1 cellular context compared by ENCODE assay signal in the genomic region with DNA sequence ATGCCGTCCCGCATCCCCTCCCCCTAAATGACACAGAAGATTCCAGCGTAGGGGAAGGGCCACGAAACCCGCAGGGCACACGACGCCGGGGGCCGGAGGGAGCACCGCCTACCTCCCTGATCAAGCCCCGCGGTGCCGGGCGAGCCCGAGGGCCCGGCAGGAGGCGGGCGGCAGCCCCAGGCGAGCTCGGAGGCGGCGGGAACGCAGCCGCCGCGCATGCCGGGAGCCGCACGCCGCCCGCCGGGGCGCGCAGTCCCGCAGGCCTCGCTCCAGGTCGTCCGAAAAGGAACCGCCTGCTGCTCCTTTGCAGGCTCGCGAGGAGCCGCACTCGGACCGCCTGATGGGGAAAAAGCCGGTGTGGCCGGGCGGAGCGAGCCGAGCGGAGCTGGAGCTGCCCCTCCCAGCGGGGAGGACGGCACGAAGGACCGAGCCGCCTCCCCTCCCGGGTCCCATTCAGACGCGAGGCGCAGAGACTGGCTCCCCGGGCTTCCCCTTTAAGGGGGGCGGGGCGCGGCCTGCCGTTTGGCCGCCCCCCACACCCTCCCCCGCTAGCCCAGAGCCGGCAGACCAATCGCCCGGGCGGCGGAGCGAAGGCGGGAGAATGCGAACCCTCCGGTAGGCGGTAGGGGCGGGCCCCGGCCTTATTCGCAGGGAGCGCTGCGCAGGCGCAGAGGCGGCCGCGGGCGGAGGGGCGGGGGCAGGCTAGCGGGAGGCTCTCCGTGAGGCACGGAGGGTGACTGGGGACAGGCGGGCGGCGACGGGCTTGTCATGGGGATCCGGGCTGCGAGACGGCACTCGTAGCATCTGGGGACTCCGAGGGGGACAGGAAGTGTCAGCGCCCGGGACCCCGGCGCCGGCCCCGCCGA.
TF ChIP-seq lines count a peak whose summit lies in the region.

No MANE protein-coding gene starts in this region.

TF ChIP-seq in HepG2, 621 proteins besides CTCF, POLR2A, EP300 and RAD21 (continued from another document and continues in another):
- TF ChIP-seq PHF5A (CRISPR knock-in tag; IDR thresholded peaks at IDR 0.05; ENCODE audit: low read depth, unreplicated experiment) (no peak), CBX2 (IDR thresholded peaks at IDR 0.05; ENCODE audit: low read depth, low read length) (no peak), CBX2 (CRISPR knock-in tag; IDR thresholded peaks at IDR 0.05; ENCODE audit: low read depth) (no peak), BRF2 (CRISPR knock-in tag; IDR thresholded peaks at IDR 0.05) (no peak), KLF12 (CRISPR knock-in tag; IDR thresholded peaks at IDR 0.05; ENCODE audit: borderline replicate concordance) (no peak), ZNF790 (CRISPR knock-in tag; IDR thresholded peaks at IDR 0.05; ENCODE audit: borderline replicate concordance) (peak; percentile 94), ZNF383 (CRISPR knock-in tag; IDR thresholded peaks at IDR 0.05; ENCODE audit: borderline replicate concordance) (no peak), ZNF136 (CRISPR knock-in tag; IDR thresholded peaks at IDR 0.05; ENCODE audit: low read depth) (0 out of 2 replicates have a peak, but pooled peaks have one; percentile 36), HOXA7 (CRISPR knock-in tag; IDR thresholded peaks at IDR 0.05) (no peak), ZMYM2 (CRISPR knock-in tag; IDR thresholded peaks at IDR 0.05) (no peak), STAT6 (CRISPR knock-in tag; IDR thresholded peaks at IDR 0.05; ENCODE audit: borderline replicate concordance) (no peak), NR2F1 (CRISPR knock-in tag; IDR thresholded peaks at IDR 0.05) (no peak), ZFP41 (CRISPR knock-in tag; IDR thresholded peaks at IDR 0.05; ENCODE audit: borderline replicate concordance) (no peak), ZXDC (CRISPR knock-in tag; IDR thresholded peaks at IDR 0.05) (no peak), GTF2F1 (IDR thresholded peaks at IDR 0.05; ENCODE audit: low read length) (0 out of 2 replicates have a peak, but pooled peaks have one; percentile 10), YEATS2 (CRISPR knock-in tag; IDR thresholded peaks at IDR 0.05; ENCODE audit: borderline replicate concordance) (no peak; the same call in 1 of the 2 replicates), ZFX (CRISPR knock-in tag; IDR thresholded peaks at IDR 0.05; ENCODE audit: low read depth) (peak; percentile 91), CREB1 (IDR thresholded peaks at IDR 0.05) (no peak), CREB1 (CRISPR knock-in tag; IDR thresholded peaks at IDR 0.05) (no peak), MED13 (CRISPR knock-in tag; IDR thresholded peaks at IDR 0.05) (no peak; the same call in 1 of the 2 replicates), MED1 (CRISPR knock-in tag; IDR thresholded peaks at IDR 0.05) (peak; percentile 29), ZFP36L2 (CRISPR knock-in tag; IDR thresholded peaks at IDR 0.05) (no peak), MTA3 (CRISPR knock-in tag; IDR thresholded peaks at IDR 0.05) (no peak), STAT5B (CRISPR knock-in tag; IDR thresholded peaks at IDR 0.05) (no peak), ETV5 (CRISPR knock-in tag; IDR thresholded peaks at IDR 0.05; ENCODE audit: borderline replicate concordance) (peak; percentile 13; the same call in 1 of the 2 replicates), JUN (CRISPR knock-in tag; IDR thresholded peaks at IDR 0.05) (no peak), MAZ (IDR thresholded peaks at IDR 0.05; ENCODE audit: borderline replicate concordance, low read depth, low read length) (peak; percentile 70; the same call in 1 of the 2 replicates), MAZ (CRISPR knock-in tag; IDR thresholded peaks at IDR 0.05; ENCODE audit: low read depth) (peak; percentile 91), NFKBIZ (CRISPR knock-in tag; IDR thresholded peaks at IDR 0.05) (no peak), ZNF674 (CRISPR knock-in tag; IDR thresholded peaks at IDR 0.05; ENCODE audit: low read depth) (0 out of 2 replicates have a peak, but pooled peaks have one; percentile 51), NR2F6 (IDR thresholded peaks at IDR 0.05) (no peak), NR2F6 (CRISPR knock-in tag; IDR thresholded peaks at IDR 0.05) (no peak), NFE2 (CRISPR knock-in tag; IDR thresholded peaks at IDR 0.05) (no peak), NFRKB (IDR thresholded peaks at IDR 0.05) (no peak), HMG20A (CRISPR knock-in tag; IDR thresholded peaks at IDR 0.05; ENCODE audit: borderline replicate concordance) (no peak), ZNF569 (CRISPR knock-in tag; IDR thresholded peaks at IDR 0.05; ENCODE audit: borderline replicate concordance) (no peak), ATF1 (CRISPR knock-in tag; IDR thresholded peaks at IDR 0.05) (no peak), KDM5A (IDR thresholded peaks at IDR 0.05; ENCODE audit: borderline replicate concordance, low read length) (no peak), ZNF432 (CRISPR knock-in tag; IDR thresholded peaks at IDR 0.05; ENCODE audit: borderline replicate concordance) (no peak), ZNF263 (CRISPR knock-in tag; IDR thresholded peaks at IDR 0.05) (peak; percentile 96), USF2 (IDR thresholded peaks at IDR 0.05; ENCODE audit: low read depth, low read length) (no peak), USF2 (CRISPR knock-in tag; IDR thresholded peaks at IDR 0.05; ENCODE audit: borderline replicate concordance) (no peak; the same call in 1 of the 2 replicates), TRIM24 (CRISPR knock-in tag; IDR thresholded peaks at IDR 0.05) (no peak; the same call in 1 of the 2 replicates), ISL2 (CRISPR knock-in tag; IDR thresholded peaks at IDR 0.05) (no peak; the same call in 1 of the 2 replicates), SALL2 (CRISPR knock-in tag; IDR thresholded peaks at IDR 0.05) (peak; percentile 64; the same call in 1 of the 2 replicates), JARID2 (CRISPR knock-in tag; IDR thresholded peaks at IDR 0.05; ENCODE audit: insufficient replicate concordance) (no peak), ZNF253 (CRISPR knock-in tag; IDR thresholded peaks at IDR 0.05; ENCODE audit: borderline replicate concordance) (0 out of 2 replicates have a peak, but pooled peaks have one; percentile 15), ZSCAN25 (CRISPR knock-in tag; IDR thresholded peaks at IDR 0.05) (no peak), HNF1B (CRISPR knock-in tag; IDR thresholded peaks at IDR 0.05) (peak; percentile 94), IRX3 (CRISPR knock-in tag; IDR thresholded peaks at IDR 0.05; ENCODE audit: borderline replicate concordance, low read depth) (peak; percentile 46; the same call in 1 of the 2 replicates), PAX8 (CRISPR knock-in tag; IDR thresholded peaks at IDR 0.05; ENCODE audit: borderline replicate concordance) (no peak), ZNF816 (CRISPR knock-in tag; IDR thresholded peaks at IDR 0.05; ENCODE audit: borderline replicate concordance) (no peak), ZNF878 (CRISPR knock-in tag; IDR thresholded peaks at IDR 0.05) (peak; percentile 89), AKAP8 (CRISPR knock-in tag; IDR thresholded peaks at IDR 0.05) (0 out of 2 replicates have a peak, but pooled peaks have one; percentile 23)
- TF ChIP-seq, protein P1, sequence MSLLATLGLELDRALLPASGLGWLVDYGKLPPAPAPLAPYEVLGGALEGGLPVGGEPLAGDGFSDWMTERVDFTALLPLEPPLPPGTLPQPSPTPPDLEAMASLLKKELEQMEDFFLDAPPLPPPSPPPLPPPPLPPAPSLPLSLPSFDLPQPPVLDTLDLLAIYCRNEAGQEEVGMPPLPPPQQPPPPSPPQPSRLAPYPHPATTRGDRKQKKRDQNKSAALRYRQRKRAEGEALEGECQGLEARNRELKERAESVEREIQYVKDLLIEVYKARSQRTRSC (CRISPR knock-in tag; IDR thresholded peaks at IDR 0.05; ENCODE audit: low read depth) = no peak
- TF ChIP-seq, protein P2, sequence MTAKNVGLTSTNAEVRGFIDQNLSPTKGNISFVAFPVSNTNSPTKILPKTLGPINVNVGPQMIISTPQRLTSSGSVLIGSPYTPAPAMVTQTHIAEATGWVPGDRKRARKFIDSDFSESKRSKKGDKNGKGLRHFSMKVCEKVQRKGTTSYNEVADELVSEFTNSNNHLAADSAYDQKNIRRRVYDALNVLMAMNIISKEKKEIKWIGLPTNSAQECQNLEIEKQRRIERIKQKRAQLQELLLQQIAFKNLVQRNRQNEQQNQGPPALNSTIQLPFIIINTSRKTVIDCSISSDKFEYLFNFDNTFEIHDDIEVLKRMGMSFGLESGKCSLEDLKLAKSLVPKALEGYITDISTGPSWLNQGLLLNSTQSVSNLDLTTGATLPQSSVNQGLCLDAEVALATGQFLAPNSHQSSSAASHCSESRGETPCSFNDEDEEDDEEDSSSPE (CRISPR knock-in tag; IDR thresholded peaks at IDR 0.05) = peak; percentile 98
- TF ChIP-seq, protein P3, sequence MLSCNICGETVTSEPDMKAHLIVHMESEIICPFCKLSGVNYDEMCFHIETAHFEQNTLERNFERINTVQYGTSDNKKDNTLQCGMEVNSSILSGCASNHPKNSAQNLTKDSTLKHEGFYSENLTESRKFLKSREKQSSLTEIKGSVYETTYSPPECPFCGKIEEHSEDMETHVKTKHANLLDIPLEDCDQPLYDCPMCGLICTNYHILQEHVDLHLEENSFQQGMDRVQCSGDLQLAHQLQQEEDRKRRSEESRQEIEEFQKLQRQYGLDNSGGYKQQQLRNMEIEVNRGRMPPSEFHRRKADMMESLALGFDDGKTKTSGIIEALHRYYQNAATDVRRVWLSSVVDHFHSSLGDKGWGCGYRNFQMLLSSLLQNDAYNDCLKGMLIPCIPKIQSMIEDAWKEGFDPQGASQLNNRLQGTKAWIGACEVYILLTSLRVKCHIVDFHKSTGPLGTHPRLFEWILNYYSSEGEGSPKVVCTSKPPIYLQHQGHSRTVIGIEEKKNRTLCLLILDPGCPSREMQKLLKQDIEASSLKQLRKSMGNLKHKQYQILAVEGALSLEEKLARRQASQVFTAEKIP (CRISPR knock-in tag; IDR thresholded peaks at IDR 0.05; ENCODE audit: borderline replicate concordance) = no peak
